8 cellular contexts compared by ENCODE assay signal in the genomic region with DNA sequence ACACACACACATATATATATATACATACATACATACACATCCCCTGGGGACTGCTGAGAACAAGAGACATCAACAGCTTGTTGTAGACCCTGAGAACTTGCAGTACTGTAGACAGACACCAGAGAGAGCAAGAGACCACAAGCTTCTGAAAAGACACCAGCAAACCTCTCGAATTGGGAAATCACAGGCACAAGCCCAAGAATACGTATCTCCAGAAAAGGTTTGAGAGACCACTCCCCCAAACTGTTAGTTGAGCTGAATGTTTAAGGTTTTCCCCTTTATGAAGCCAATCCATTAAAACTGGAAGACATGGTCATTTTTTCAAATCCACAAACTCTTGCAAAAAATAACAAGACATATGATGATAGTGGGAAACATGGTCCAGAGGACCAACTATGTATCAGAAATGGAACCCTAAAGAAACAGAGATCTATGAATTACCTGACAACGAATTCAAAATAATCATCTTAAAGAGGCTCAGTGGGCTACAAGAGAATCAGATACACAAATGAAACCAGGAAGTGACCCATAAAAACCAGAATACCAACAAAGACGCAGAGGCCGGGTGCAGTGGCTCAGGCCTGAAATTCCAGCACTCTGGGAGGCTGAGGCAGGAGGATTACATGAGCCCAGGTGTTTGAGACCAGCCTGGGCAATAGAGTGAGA. TPM values are rescaled to one million over a fixed set of nuclear protein-coding genes. Genes with fewer than 3 reads are reported as not detected.
DNase-seq lines count a peak whose midpoint lies in the region; ATAC-seq and TF ChIP-seq lines count a peak whose summit lies in the region.

No MANE protein-coding gene starts in this region.

- no peak overlapping the region for H3K4me3 Mint-ChIP-seq in CD8-positive, alpha-beta T cell
- H3K4me3 Mint-ChIP-seq in activated CD4-positive, alpha-beta T cell treated with anti-CD3 and anti-CD28 coated beads, Interleukin-2, amount 10 ng/mL, durations not matched to agents 24 days and 14 days = no peak overlapping the region
- no peak overlapping the region for H3K4me3 Mint-ChIP-seq in natural killer cell treated with Interleukin-12 subunit alpha and Interleukin-12 subunit beta and Interleukin-15 and Interleukin-18, amount 100 ng/mL, for 72 hours

- H3K4me1 Mint-ChIP-seq in CD8-positive, alpha-beta T cell (ENCODE audit: low read depth) = peaks cover 4% of the 10 kb centered on the region
- H3K4me1 Mint-ChIP-seq in activated CD4-positive, alpha-beta T cell treated with anti-CD3 and anti-CD28 coated beads, Interleukin-2, amount 10 ng/mL, durations not matched to agents 24 days and 14 days = peaks cover 2% of the 10 kb centered on the region
- peaks cover 22 to 26% of the 10 kb centered on the region in 2 donors for H3K4me1 Mint-ChIP-seq in natural killer cell treated with Interleukin-12 subunit alpha and Interleukin-12 subunit beta and Interleukin-15 and Interleukin-18, amount 100 ng/mL, for 72 hours (ENCODE audit: low read depth in 2 of 2)

- H3K4me3 ChIP-seq in CD8-positive, alpha-beta T cell (ENCODE audit: low read depth, low read length) = no peak overlapping the region
- no peak overlapping the region for H3K4me3 ChIP-seq in fibroblast of mammary gland (ENCODE audit: control insufficient read depth, low read depth, low read length)

- peaks cover 3% of the 10 kb centered on the region for H3K27me3 Mint-ChIP-seq in CD8-positive, alpha-beta T cell (ENCODE audit: low read depth)
- H3K27me3 Mint-ChIP-seq in activated CD4-positive, alpha-beta T cell treated with anti-CD3 and anti-CD28 coated beads, Interleukin-2, amount 10 ng/mL, durations not matched to agents 24 days and 14 days = no peaks in the 10 kb centered on the region
- H3K27me3 Mint-ChIP-seq in natural killer cell treated with Interleukin-12 subunit alpha and Interleukin-12 subunit beta and Interleukin-15 and Interleukin-18, amount 100 ng/mL, for 72 hours = no peaks in the 10 kb centered on the region

- no peaks in the 10 kb centered on the region for H3K36me3 ChIP-seq in CD8-positive, alpha-beta T cell (ENCODE audit: insufficient read depth, low read length)

- TF ChIP-seq CTCF in CD8-positive, alpha-beta T cell (IDR thresholded peaks at IDR 0.05) = peak; percentile 85
- TF ChIP-seq CTCF in fibroblast of mammary gland (conservative IDR thresholded peaks at IDR 0.05; ENCODE audit: control insufficient read depth, insufficient read depth, low read depth, low read length) = peak; percentile 92

- no peaks in the 10 kb centered on the region for H3K36me3 Mint-ChIP-seq in CD8-positive, alpha-beta T cell
- peaks cover 5% of the 10 kb centered on the region for H3K36me3 Mint-ChIP-seq in activated CD4-positive, alpha-beta T cell treated with anti-CD3 and anti-CD28 coated beads, Interleukin-2, amount 10 ng/mL, durations not matched to agents 24 days and 14 days (ENCODE audit: low read depth)
- peaks cover 12% of the 10 kb centered on the region for H3K36me3 Mint-ChIP-seq in natural killer cell treated with Interleukin-12 subunit alpha and Interleukin-12 subunit beta and Interleukin-15 and Interleukin-18, amount 100 ng/mL, for 72 hours

- intact Hi-C loops in CD8-positive, alpha-beta T cell (cut with DNase I, micrococcal nuclease) = loop anchor here (1.0 to 2.0 kb wide), 5 partner anchors 10 to 501 kb away; no protein-coding TSS in a partner anchor
- intact Hi-C loops in activated CD4-positive, alpha-beta T cell treated with anti-CD3 and anti-CD28 coated beads, Interleukin-2, amount 10 ng/mL, durations not matched to agents 24 days and 14 days (cut with micrococcal nuclease) = loop anchor here (1.0 kb wide), 1 partner anchor 160 kb away; no protein-coding TSS in a partner anchor

- DNase-seq in CD8-positive, alpha-beta T cell = peak in 4 of 7 experiments; percentile 45 to 66 (median 56)
- DNase-seq in H4 (ENCODE audit: low spot score) = peak; percentile 73
- DNase-seq in NCI-H510A treated with DMSO at 0.1 percent for 48 hours (lab: John Stamatoyannopoulos, UW) = peak; percentile 99
- DNase-seq in activated CD4-positive, alpha-beta T cell treated with anti-CD3 and anti-CD28 coated beads, Interleukin-2, amount 10 ng/mL, durations not matched to agents 24 days and 14 days = peak; percentile 89
- DNase-seq in fibroblast of mammary gland (ENCODE audit: low read depth) = peak; percentile 83
- no peak for DNase-seq in natural killer cell treated with Interleukin-12 subunit alpha and Interleukin-12 subunit beta and Interleukin-15 and Interleukin-18, amount 100 ng/mL, for 72 hours (ENCODE audit: low spot score)

- H3K27ac Mint-ChIP-seq in CD8-positive, alpha-beta T cell = no peak overlapping the region
- no peak overlapping the region for H3K27ac Mint-ChIP-seq in activated CD4-positive, alpha-beta T cell treated with anti-CD3 and anti-CD28 coated beads, Interleukin-2, amount 10 ng/mL, durations not matched to agents 24 days and 14 days
- no peak overlapping the region for H3K27ac Mint-ChIP-seq in natural killer cell treated with Interleukin-12 subunit alpha and Interleukin-12 subunit beta and Interleukin-15 and Interleukin-18, amount 100 ng/mL, for 72 hours

- H3K9me3 ChIP-seq in CD8-positive, alpha-beta T cell (ENCODE audit: low read length) = no peaks in the 10 kb centered on the region

- H3K27me3 ChIP-seq in CD8-positive, alpha-beta T cell (ENCODE audit: insufficient read depth, low read length) = no peaks in the 10 kb centered on the region

- H3K4me1 ChIP-seq in CD8-positive, alpha-beta T cell (ENCODE audit: insufficient read depth, low read length) = no peaks in the 10 kb centered on the region

- CTCF ChIA-PET in CD8-positive, alpha-beta T cell (lab: Charles Lee) = interaction anchor here (0.7 to 20.1 kb wide), 45 partner anchors 9 to 313 kb away, joined by 3 to 784 read pairs (median 4); a partner anchor contains a TSS

- POLR2A ChIA-PET in CD8-positive, alpha-beta T cell (lab: Charles Lee) = interaction anchor here (0.6 to 4.2 kb wide), 5 partner anchors 10 to 160 kb away, joined by 3 to 29 read pairs (median 4); a partner anchor contains a TSS

- no peak overlapping the region for H3K27ac ChIP-seq in CD8-positive, alpha-beta T cell (ENCODE audit: low read depth, low read length)

- H3K9me3 Mint-ChIP-seq in CD8-positive, alpha-beta T cell = peaks cover 7% of the 10 kb centered on the region
- H3K9me3 Mint-ChIP-seq in activated CD4-positive, alpha-beta T cell treated with anti-CD3 and anti-CD28 coated beads, Interleukin-2, amount 10 ng/mL, durations not matched to agents 24 days and 14 days = no peaks in the 10 kb centered on the region
- H3K9me3 Mint-ChIP-seq in natural killer cell treated with Interleukin-12 subunit alpha and Interleukin-12 subunit beta and Interleukin-15 and Interleukin-18, amount 100 ng/mL, for 72 hours = no peaks in the 10 kb centered on the region

- ATAC-seq in CD8-positive, alpha-beta T cell = peak; percentile 99
- peak; percentile 82 to 84 for ATAC-seq in natural killer cell treated with Interleukin-12 subunit alpha and Interleukin-12 subunit beta and Interleukin-15 and Interleukin-18, amount 100 ng/mL, for 72 hours
- no peak for ATAC-seq in GM18519 (IDR thresholded peaks at IDR 0.05; ENCODE audit: low FRiP score, unreplicated experiment)
- no peak for ATAC-seq in HG03432 (IDR thresholded peaks at IDR 0.05; ENCODE audit: unreplicated experiment)

RNA-seq across cellular contexts. Expression of a gene that starts 45.1 kb away (rescaled TPM):
- 10 to 100 TPM; 85.0 to 97.2 TPM for total RNA-seq in CD8-positive, alpha-beta T cell
- total RNA-seq in H4 (2014; rRNA removed; shearing (Covaris generic)) = 372 and 398 TPM in 2 replicates
- total RNA-seq in activated CD4-positive, alpha-beta T cell treated with anti-CD3 and anti-CD28 coated beads, Interleukin-2, amount 10 ng/mL, durations not matched to agents 24 days and 14 days = 135 and 144 TPM in 2 replicates
- 100 to 1,000 TPM; 105 to 131 TPM for total RNA-seq in natural killer cell treated with Interleukin-12 subunit alpha and Interleukin-12 subunit beta and Interleukin-15 and Interleukin-18, amount 100 ng/mL, for 72 hours

Comparison
In these comparisons a context has a peak if more than half of its experiments do, and no peak if none do; other contexts are left out.
1. ATAC-seq: peak in CD8-positive, alpha-beta T cell (single experiment) and natural killer cell treated with Interleukin-12 subunit alpha and Interleukin-12 subunit beta and Interleukin-15 and Interleukin-18, amount 100 ng/mL, for 72 hours (2 of 2); none in GM18519 (single experiment) and HG03432 (single experiment).